ENCODE assay signal across 8 cellular contexts in the genomic region with DNA sequence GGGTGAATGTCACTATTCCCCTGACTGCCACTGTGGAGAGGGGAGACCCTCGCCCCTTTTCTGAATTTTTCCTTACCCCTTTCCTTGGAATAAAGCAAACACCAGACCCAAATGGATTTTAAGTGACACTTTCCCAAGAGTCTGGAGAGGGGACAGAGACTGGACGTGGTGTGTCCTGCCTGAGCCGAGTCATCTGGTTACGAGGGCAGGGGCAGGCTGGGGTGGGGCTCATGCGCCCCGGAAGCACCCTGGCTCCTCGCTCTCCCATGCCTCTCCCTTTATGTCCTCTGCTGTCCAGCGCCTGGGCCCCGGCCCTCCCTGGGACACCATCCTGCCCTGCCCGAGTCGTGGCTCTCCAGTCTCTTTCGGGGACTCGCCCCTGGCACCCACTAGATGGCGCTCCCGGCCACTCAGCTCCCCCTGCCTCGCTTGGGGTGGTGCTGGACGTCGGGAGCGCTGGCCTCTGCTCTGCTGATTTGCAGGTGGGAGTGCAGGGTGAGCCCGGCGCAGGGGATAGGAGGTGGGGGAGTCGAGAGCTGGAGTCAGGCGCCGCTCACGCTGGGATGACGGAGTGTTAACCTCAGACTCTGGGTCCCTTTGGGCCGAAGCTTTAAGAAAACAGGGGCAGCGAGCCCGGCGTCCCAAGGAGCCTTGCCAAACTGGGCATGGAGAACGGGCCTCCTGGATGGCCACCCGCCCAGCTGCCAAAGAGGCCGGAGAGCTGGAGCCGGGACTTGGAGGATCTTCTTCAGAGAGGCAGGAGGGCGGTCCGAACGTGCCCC.
DNase-seq lines count a peak whose midpoint lies in the region; ATAC-seq and TF ChIP-seq lines count a peak whose summit lies in the region.

No MANE protein-coding gene starts in this region.

- H3K36me3 ChIP-seq in neural cell (ENCODE audit: insufficient read depth, low read length), result no peaks in the 10 kb centered on the region

- DNase-seq in LHCN-M2 (ENCODE audit: low read depth) (peak; percentile 59), SHP77 (lab: John Stamatoyannopoulos, UW) (peak; percentile 62 to 63), activated gamma-delta T cell (lab: John Stamatoyannopoulos, UW) (peak; percentile 33), foreskin keratinocyte (peak; percentile 15 to 41)
- DNase-seq in stimulated activated naive CD8-positive, alpha-beta T cell treated with anti-CD3 and anti-CD28 coated beads, Interleukin-15, Interleukin-2, amounts not matched to agents 100 U/mL and 50 U/mL, for 24 hours, result peak; percentile 86

- H3K9me2 ChIP-seq in neural cell (ENCODE audit: insufficient read depth, low read length), result no peaks in the 10 kb centered on the region

- H3K27ac ChIP-seq in foreskin keratinocyte (no peak overlapping the region), neural cell (ENCODE audit: low read length) (no peak overlapping the region)

- H2AFZ ChIP-seq in neural cell (ENCODE audit: low read depth, low read length), result peak overlapping the region; percentile 19

- TF ChIP-seq CTCF in foreskin keratinocyte (conservative IDR thresholded peaks at IDR 0.05) (peak; percentile 85), neural cell (IDR thresholded peaks at IDR 0.05; ENCODE audit: poor library complexity, severe bottlenecking) (peak; percentile 86)

- peak; percentile 74 for ATAC-seq in foreskin keratinocyte
- ATAC-seq in stimulated activated naive CD8-positive, alpha-beta T cell treated with anti-CD3 and anti-CD28 coated beads, Interleukin-15, Interleukin-2, amounts not matched to agents 100 U/mL and 50 U/mL, for 24 hours, result peak; percentile 83
- no peak for ATAC-seq in HG02870 (IDR thresholded peaks at IDR 0.05; ENCODE audit: unreplicated experiment)

- no peaks in the 10 kb centered on the region for H3K9me3 ChIP-seq in neural cell (ENCODE audit: low read length)

- no peaks in the 10 kb centered on the region for H3K79me2 ChIP-seq in neural cell (replicated peaks; ENCODE audit: insufficient read depth, low read length)

- H4K20me1 ChIP-seq in neural cell (ENCODE audit: insufficient read depth), result no peaks in the 10 kb centered on the region

- H3K4me2 ChIP-seq in neural cell (ENCODE audit: low read length), result peak overlapping the region; percentile 14

- H3K9ac ChIP-seq in neural cell (ENCODE audit: low read length), result peak overlapping the region; percentile 42

- H3F3A ChIP-seq in neural cell (ENCODE audit: insufficient read depth, low read length, poor library complexity, severe bottlenecking), result no peaks in the 10 kb centered on the region

- H3K27me3 ChIP-seq in foreskin keratinocyte (peaks cover 31% of the 10 kb centered on the region), neural cell (ENCODE audit: insufficient read depth, low read depth, low read length) (no peaks in the 10 kb centered on the region)

- H3K4me3 ChIP-seq in GM08714 (ENCODE audit: low read length) (peak overlapping the region; percentile 9; the same call in 1 of the 2 replicates), neural cell (ENCODE audit: low read length) (peak overlapping the region; percentile 59)

- no peaks in the 10 kb centered on the region for H3K4me1 ChIP-seq in foreskin keratinocyte

- no peak for TF ChIP-seq EP300 in neural cell (conservative IDR thresholded peaks at IDR 0.05; ENCODE audit: poor library complexity, severe bottlenecking)

- peak; percentile 79 for TF ChIP-seq RAD21 in neural cell (conservative IDR thresholded peaks at IDR 0.05)

TF ChIP-seq in neural cell, 6 proteins besides CTCF, POLR2A, EP300 and RAD21:
- no peak for TF ChIP-seq EZH2 (IDR thresholded peaks at IDR 0.05; ENCODE audit: borderline replicate concordance, insufficient read depth, low read length, poor library complexity, severe bottlenecking)
- peak; percentile 74 for TF ChIP-seq SMC3 (conservative IDR thresholded peaks at IDR 0.05; ENCODE audit: poor library complexity)
- TF ChIP-seq MXI1 (conservative IDR thresholded peaks at IDR 0.05; ENCODE audit: poor library complexity, severe bottlenecking), result peak; percentile 9

Comparison
In these comparisons a context has a peak if more than half of its experiments do, and no peak if none do; other contexts are left out.
1. DNase-seq: peak in every context shown above with its lines; median percentile 86 in stimulated activated naive CD8-positive, alpha-beta T cell treated with anti-CD3 and anti-CD28 coated beads, Interleukin-15, Interleukin-2, amounts not matched to agents 100 U/mL and 50 U/mL, for 24 hours; 62 in SHP77; 59 in LHCN-M2; 33 in activated gamma-delta T cell; 28 in foreskin keratinocyte.